In the genomic region with DNA sequence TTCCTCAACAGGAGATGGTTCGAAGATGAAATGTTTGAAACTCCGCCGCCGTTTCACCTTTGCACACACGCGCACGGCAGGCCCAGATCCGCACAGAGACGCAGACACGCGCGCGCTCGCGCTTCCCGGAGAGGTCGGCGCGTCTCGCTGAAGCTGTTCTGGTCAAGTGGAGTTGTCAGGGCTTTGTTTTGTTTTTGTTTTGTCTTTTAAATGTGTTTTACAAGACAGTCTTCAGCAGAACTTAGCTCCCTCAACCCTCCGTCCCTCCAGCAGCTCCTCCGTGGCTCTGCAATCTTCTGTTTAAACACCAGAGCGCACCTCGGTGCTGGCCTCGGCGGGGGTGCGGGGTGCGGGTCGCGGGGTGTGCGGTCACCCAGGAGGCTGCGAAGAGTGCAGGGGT, we compare ENCODE assay signal across 10 cellular contexts. TPM values are rescaled to one million over a fixed set of nuclear protein-coding genes. Genes with fewer than 3 reads are reported as not detected.
DNase-seq lines count a peak whose midpoint lies in the region; ATAC-seq and TF ChIP-seq lines count a peak whose summit lies in the region.
"Had no signal": no experiment of that assay in that cellular context is flagged by ENCODE, and none has a peak within 500 bp of the region (broad histone marks: within the 10 kb centered on the region; RNA-seq: fewer than 3 reads in every experiment).

No MANE protein-coding gene starts in this region.

- POLR2A ChIA-PET in HEK293T (lab: Yijun Ruan, JAX), result no interaction called here

- H3K9me3 ChIP-seq in SJSA1 (replicated peaks) (no peaks in the 10 kb centered on the region), right cardiac atrium (ENCODE audit: control insufficient read depth, low read length) (no peaks in the 10 kb centered on the region), psoas muscle (no peaks in the 10 kb centered on the region)

- intact Hi-C loops in right cardiac atrium (cut with DNase I), result no loop called here
- intact Hi-C loops in psoas muscle (cut with DNase I), result no loop called here

- H3K4me1 ChIP-seq in SJSA1 (replicated peaks) (peaks cover 42% of the 10 kb centered on the region), right cardiac atrium (ENCODE audit: control insufficient read depth, insufficient read depth, low read length) (no peaks in the 10 kb centered on the region), psoas muscle (no peaks in the 10 kb centered on the region)

- CTCF ChIA-PET in HEK293T (lab: Yijun Ruan, JAX), result no interaction called here

- 2% methylated on average over 32 of the region's 32 CpGs for WGBS in right cardiac atrium
- WGBS in psoas muscle, 3 donors, result 2 to 3% (median 2%) methylated on average over 32 of the region's 32 CpGs

- ATAC-seq in right cardiac atrium (no peak), psoas muscle (no peak)
- ATAC-seq: K562 had no signal

- H3K4me3 ChIP-seq in SJSA1 (peak overlapping the region; percentile 31), right cardiac atrium (ENCODE audit: low read length) (peak overlapping the region; percentile 20), psoas muscle (peak overlapping the region; percentile 39)
- H3K4me3 ChIP-seq: K562 had no signal

- DNase-seq in ELR (ENCODE audit: low read depth) (peak; percentile 29), SJSA1 (ENCODE audit: low read depth in 1 of 2, low spot score in 2 of 2) (no peak), right cardiac atrium (no peak), psoas muscle (no peak), HEK293T (ENCODE audit: extremely low spot score) (no peak), GOT3 (lab: John Stamatoyannopoulos, UW) (no peak), AG08395 (ENCODE audit: low spot score) (no peak), MV-4-11 (lab: John Stamatoyannopoulos, UW) (no peak)
- DNase-seq: NCI-H526 treated with DMSO at 0.1 percent for 48 hours had no signal

- TF ChIP-seq CTCF in psoas muscle (IDR thresholded peaks at IDR 0.05), result no peak

- H3K36me3 ChIP-seq in SJSA1 (no peaks in the 10 kb centered on the region), psoas muscle (ENCODE audit: insufficient read depth in 1 of 2, low read depth in 1 of 2) (no peaks in the 10 kb centered on the region)

- H3K27ac ChIP-seq in SJSA1, result no peak overlapping the region
- no peak overlapping the region for H3K27ac ChIP-seq in right cardiac atrium (ENCODE audit: low read length)
- H3K27ac ChIP-seq in psoas muscle, result no peak overlapping the region

- H3K27me3 ChIP-seq in SJSA1 (replicated peaks) (no peaks in the 10 kb centered on the region), right cardiac atrium (ENCODE audit: control insufficient read depth, insufficient read depth) (no peaks in the 10 kb centered on the region), psoas muscle (ENCODE audit: insufficient read depth in 3 of 3, low read length in 2 of 3) (peaks cover 0 to 81% (median 44%) of the 10 kb centered on the region in 3 donors)

TF ChIP-seq in HEK293T, 16 proteins besides CTCF, POLR2A, EP300 and RAD21:
- TF ChIP-seq CTBP1 (IDR thresholded peaks at IDR 0.05; ENCODE audit: borderline replicate concordance), result no peak
- no peak for TF ChIP-seq FOXA1 (IDR thresholded peaks at IDR 0.05)

RNA-seq across cellular contexts. Expression of gene IRX2, which starts 5.3 kb away (rescaled TPM):
- 16.4 and 16.7 TPM in 2 replicates for total RNA-seq in SJSA1 (2014; rRNA removed; shearing (Covaris generic))
- total RNA-seq in right cardiac atrium, result 1 to 10 TPM in 1 of 4 donors, under 1 TPM in 2, not detected in 1; 0.46 to 1.4 (median 0.79) TPM
- polyA plus RNA-seq in right cardiac atrium, result 0.20 TPM
- total RNA-seq in psoas muscle, result under 1 TPM in 2 of 4 donors, not detected in 2; 0.10 to 0.17 TPM
- polyA plus RNA-seq in psoas muscle, result under 1 TPM in 2 of 3 donors, not detected in 1; 0.03 to 0.06 TPM
- polyA plus RNA-seq: K562 had no signal
